1 cellular context compared by ENCODE assay signal in genomic region chr7:127732306-127732705, GRCh38.
TF ChIP-seq lines count a peak whose summit lies in the region.

No MANE protein-coding gene starts in this region.

TF ChIP-seq in GM23338, 12 proteins besides CTCF, POLR2A, EP300 and RAD21 (continued from another document):
- TF ChIP-seq, protein P1, sequence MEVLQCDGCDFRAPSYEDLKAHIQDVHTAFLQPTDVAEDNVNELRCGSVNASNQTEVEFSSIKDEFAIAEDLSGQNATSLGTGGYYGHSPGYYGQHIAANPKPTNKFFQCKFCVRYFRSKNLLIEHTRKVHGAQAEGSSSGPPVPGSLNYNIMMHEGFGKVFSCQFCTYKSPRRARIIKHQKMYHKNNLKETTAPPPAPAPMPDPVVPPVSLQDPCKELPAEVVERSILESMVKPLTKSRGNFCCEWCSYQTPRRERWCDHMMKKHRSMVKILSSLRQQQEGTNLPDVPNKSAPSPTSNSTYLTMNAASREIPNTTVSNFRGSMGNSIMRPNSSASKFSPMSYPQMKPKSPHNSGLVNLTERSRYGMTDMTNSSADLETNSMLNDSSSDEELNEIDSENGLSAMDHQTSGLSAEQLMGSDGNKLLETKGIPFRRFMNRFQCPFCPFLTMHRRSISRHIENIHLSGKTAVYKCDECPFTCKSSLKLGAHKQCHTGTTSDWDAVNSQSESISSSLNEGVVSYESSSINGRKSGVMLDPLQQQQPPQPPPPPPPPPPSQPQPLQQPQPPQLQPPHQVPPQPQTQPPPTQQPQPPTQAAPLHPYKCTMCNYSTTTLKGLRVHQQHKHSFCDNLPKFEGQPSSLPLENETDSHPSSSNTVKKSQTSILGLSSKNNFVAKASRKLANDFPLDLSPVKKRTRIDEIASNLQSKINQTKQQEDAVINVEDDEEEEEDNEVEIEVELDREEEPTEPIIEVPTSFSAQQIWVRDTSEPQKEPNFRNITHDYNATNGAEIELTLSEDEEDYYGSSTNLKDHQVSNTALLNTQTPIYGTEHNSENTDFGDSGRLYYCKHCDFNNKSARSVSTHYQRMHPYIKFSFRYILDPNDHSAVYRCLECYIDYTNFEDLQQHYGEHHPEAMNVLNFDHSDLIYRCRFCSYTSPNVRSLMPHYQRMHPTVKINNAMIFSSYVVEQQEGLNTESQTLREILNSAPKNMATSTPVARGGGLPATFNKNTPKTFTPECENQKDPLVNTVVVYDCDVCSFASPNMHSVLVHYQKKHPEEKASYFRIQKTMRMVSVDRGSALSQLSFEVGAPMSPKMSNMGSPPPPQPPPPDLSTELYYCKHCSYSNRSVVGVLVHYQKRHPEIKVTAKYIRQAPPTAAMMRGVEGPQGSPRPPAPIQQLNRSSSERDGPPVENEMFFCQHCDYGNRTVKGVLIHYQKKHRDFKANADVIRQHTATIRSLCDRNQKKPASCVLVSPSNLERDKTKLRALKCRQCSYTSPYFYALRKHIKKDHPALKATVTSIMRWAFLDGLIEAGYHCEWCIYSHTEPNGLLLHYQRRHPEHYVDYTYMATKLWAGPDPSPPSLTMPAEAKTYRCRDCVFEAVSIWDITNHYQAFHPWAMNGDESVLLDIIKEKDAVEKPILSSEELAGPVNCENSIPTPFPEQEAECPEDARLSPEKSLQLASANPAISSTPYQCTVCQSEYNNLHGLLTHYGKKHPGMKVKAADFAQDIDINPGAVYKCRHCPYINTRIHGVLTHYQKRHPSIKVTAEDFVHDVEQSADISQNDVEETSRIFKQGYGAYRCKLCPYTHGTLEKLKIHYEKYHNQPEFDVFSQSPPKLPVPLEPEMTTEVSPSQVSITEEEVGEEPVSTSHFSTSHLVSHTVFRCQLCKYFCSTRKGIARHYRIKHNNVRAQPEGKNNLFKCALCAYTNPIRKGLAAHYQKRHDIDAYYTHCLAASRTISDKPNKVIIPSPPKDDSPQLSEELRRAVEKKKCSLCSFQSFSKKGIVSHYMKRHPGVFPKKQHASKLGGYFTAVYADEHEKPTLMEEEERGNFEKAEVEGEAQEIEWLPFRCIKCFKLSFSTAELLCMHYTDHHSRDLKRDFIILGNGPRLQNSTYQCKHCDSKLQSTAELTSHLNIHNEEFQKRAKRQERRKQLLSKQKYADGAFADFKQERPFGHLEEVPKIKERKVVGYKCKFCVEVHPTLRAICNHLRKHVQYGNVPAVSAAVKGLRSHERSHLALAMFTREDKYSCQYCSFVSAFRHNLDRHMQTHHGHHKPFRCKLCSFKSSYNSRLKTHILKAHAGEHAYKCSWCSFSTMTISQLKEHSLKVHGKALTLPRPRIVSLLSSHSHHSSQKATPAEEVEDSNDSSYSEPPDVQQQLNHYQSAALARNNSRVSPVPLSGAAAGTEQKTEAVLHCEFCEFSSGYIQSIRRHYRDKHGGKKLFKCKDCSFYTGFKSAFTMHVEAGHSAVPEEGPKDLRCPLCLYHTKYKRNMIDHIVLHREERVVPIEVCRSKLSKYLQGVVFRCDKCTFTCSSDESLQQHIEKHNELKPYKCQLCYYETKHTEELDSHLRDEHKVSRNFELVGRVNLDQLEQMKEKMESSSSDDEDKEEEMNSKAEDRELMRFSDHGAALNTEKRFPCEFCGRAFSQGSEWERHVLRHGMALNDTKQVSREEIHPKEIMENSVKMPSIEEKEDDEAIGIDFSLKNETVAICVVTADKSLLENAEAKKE (CRISPR knock-in tag; IDR thresholded peaks at IDR 0.05), result no peak
- TF ChIP-seq EZH2 (IDR thresholded peaks at IDR 0.05; ENCODE audit: low read depth, unreplicated experiment), result no peak
